ENCODE assay signal across 16 cellular contexts in the genomic region with DNA sequence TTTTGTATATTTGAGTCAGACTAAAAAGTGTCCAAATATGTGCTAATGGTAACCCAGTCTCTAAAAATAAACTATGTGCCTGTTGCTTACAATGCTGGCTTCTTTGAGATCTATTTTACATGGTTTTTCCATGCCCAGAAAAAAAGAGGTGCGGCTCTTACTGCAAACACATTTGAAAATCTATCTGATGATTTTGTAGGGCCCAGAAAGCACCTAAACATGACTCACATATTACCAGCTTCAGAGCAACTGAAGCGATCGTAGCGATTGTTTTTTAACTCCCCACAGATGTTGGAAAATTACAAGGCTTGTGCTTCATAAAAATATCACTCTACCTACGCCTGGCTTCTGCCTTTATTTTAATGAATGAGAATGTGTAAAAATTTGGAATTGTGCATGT. TPM values are rescaled to one million over a fixed set of nuclear protein-coding genes. Genes with fewer than 3 reads are reported as not detected.
A peak's percentile ranks its signal among the peaks of the same experiment; 100 is the strongest.
DNase-seq lines count a peak whose midpoint lies in the region; ATAC-seq, FAIRE-seq and TF ChIP-seq lines count a peak whose summit lies in the region.
"Had no signal": no experiment of that assay in that cellular context is flagged by ENCODE, and none has a peak within 500 bp of the region (broad histone marks: within the 10 kb centered on the region; RNA-seq: fewer than 3 reads in every experiment).

No MANE protein-coding gene starts in this region.

- DNase-seq in AG04450 (ENCODE audit: low read depth, low spot score) = peak; percentile 18
- DNase-seq in LHCN-M2 (ENCODE audit: low read depth) = peak; percentile 82
- no peak for DNase-seq in breast epithelium (ENCODE audit: low spot score in 2 of 2)
- no peak for DNase-seq in SK-N-DZ (ENCODE audit: low spot score)
- DNase-seq: activated CD4-positive, alpha-beta T cell treated with anti-CD3 and anti-CD28 coated beads for 36 hours; activated T-cell treated with anti-CD3 and anti-CD28 coated beads, Interleukin-2, amount 50 U/mL, for 72 hours; aorta; kidney; NCI-H1105; NCI-H526 treated with DMSO at 0.1 percent for 48 hours; nephron progenitor cell; upper lobe of left lung had no signal

- no peaks in the 10 kb centered on the region for H3K4me1 ChIP-seq in breast epithelium
- H3K4me1 ChIP-seq: upper lobe of left lung had no signal

- peak; percentile 56 for FAIRE-seq in islet of Langerhans (lab: Jason Lieb, UNC)
- FAIRE-seq: kidney had no signal

- intact Hi-C loops in breast epithelium (cut with DNase I; ENCODE audit: low total_unique reads) = no loop called here

- H3K27me3 ChIP-seq in AG04450 (ENCODE audit: control insufficient read depth, insufficient read depth, low read length) = no peaks in the 10 kb centered on the region
- H3K27me3 ChIP-seq in breast epithelium = no peaks in the 10 kb centered on the region
- H3K27me3 ChIP-seq: upper lobe of left lung had no signal

- H3K27ac ChIP-seq in AG04450 (ENCODE audit: low read depth, low read length) (no peak overlapping the region), breast epithelium (peak overlapping the region; percentile 35 to 76)
- H3K27ac ChIP-seq: upper lobe of left lung had no signal

- H3K4me3 ChIP-seq in AG04450 (ENCODE audit: low read depth, low read length) = no peak overlapping the region
- peak overlapping the region in 2 of 3 donors; percentile 41 to 60 for H3K4me3 ChIP-seq in breast epithelium
- H3K4me3 ChIP-seq: upper lobe of left lung had no signal

- ATAC-seq in GM18520 (IDR thresholded peaks at IDR 0.05; ENCODE audit: unreplicated experiment) (no peak), GM18870 (IDR thresholded peaks at IDR 0.05; ENCODE audit: unreplicated experiment) (no peak), HG02588 (IDR thresholded peaks at IDR 0.05; ENCODE audit: unreplicated experiment) (no peak)
- ATAC-seq: activated CD4-positive, alpha-beta T cell treated with anti-CD3 and anti-CD28 coated beads for 36 hours; activated T-cell treated with anti-CD3 and anti-CD28 coated beads, Interleukin-2, amount 50 U/mL, for 72 hours had no signal

- CTCF ChIA-PET in AG04450 (lab: Charles Lee) = interaction anchor here (0.5 to 1.1 kb wide), 2 partner anchors 487 to 599 kb away, joined by 3 read pairs; no protein-coding TSS in a partner anchor

- H3K9me3 ChIP-seq in AG04450 (ENCODE audit: control insufficient read depth, insufficient read depth, low read length) = 0 out of 2 replicates have a peak, but pooled peaks cover 2% of the 10 kb centered on the region
- H3K9me3 ChIP-seq in breast epithelium = no peaks in the 10 kb centered on the region
- H3K9me3 ChIP-seq: upper lobe of left lung had no signal

- POLR2A ChIA-PET in AG04450 (lab: Yijun Ruan, JAX) = interaction anchor here (0.6 kb wide), 1 partner anchor 232 kb away, joined by 3 read pairs; no protein-coding TSS in a partner anchor

- TF ChIP-seq POLR2A in breast epithelium (IDR thresholded peaks at IDR 0.05) = no peak

- H3K36me3 ChIP-seq in breast epithelium = no peaks in the 10 kb centered on the region
- H3K36me3 ChIP-seq: upper lobe of left lung had no signal

- TF ChIP-seq CTCF in AG04450 (IDR thresholded peaks at IDR 0.05; ENCODE audit: low read depth, low read length) (no peak), breast epithelium (IDR thresholded peaks at IDR 0.05) (no peak)

RNA-seq across cellular contexts. Expression of a gene that starts 53.5 kb away (rescaled TPM):
- 0.01 TPM in 1 of 2 replicates, not detected in the other for polyA plus RNA-seq in AG04450 (2011; rRNA removed)
- polyA minus RNA-seq in AG04450 (2011; rRNA and poly(A)+ RNA removed) = not detected in 2 replicates
- total RNA-seq in LHCN-M2 (2014; rRNA removed) (0.06 TPM in 1 of 2 replicates, not detected in the other), breast epithelium (1 to 10 TPM in 2 of 3 donors, under 1 TPM in 1; 0.33 to 1.6 (median 1.3) TPM)
- polyA plus RNA-seq in LHCN-M2 (2012) = not detected
- not detected in 2 replicates for polyA plus RNA-seq in SK-N-DZ (2014; cell fraction: cytosol; rRNA removed)
- not detected in 2 replicates for polyA plus RNA-seq in SK-N-DZ (2014; cell fraction: nucleus; rRNA removed)
- total RNA-seq: activated CD4-positive, alpha-beta T cell treated with anti-CD3 and anti-CD28 coated beads for 36 hours had no signal

Comparison
In these comparisons a context has a peak if more than half of its experiments do, and no peak if none do; other contexts are left out.
1. DNase-seq: peak in AG04450 (single experiment) and LHCN-M2 (single experiment); none in breast epithelium (0 of 2) and SK-N-DZ (single experiment).